8 cellular contexts compared by ENCODE assay signal in the genomic region with DNA sequence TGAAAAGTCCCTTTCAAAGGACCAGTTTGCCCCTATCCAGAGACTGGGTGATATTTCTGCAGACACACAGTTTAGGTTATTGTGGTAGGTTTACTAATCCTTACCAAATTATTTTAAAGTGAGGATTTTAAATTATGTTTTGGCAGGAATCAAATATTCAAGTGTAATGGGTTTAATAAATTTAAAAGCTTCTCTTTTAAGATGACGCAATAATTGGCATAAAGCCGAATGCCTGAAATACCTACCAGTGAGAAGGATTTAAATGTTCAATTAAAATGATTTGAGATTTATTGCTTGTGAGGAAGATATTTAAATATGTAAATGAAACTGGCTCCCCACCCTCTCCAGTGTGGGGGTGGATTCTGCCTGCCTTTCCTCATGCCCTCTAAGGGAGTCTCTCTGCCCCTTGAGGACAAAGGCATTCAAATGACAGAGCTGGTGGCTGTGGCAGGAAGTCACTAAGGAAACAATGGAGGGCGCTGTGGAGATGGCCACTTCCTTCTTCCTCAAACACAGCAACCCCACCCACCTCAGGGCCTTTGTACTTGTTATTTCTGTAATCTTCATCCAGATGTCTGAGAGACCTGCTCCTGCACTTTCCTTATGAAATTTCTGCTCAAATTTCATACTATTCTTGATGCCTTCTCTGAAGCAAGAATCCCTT.
A peak's percentile ranks its signal among the peaks of the same experiment; 100 is the strongest.
DNase-seq lines count a peak whose midpoint lies in the region; ATAC-seq and TF ChIP-seq lines count a peak whose summit lies in the region.

No MANE protein-coding gene starts in this region.

- BruUV-seq in Calu3 (replicated peaks; lab: Mats Ljungman, UMichigan), result no TSS peak

- intact Hi-C loops in Calu3 (cut with micrococcal nuclease; ENCODE audit: unreplicated experiment), result no loop called here
- intact Hi-C loops in ovary (cut with DNase I), result no loop called here

- H3K36me3 ChIP-seq in ovary, result no peaks in the 10 kb centered on the region

- no peak for TF ChIP-seq EP300 in ovary (IDR thresholded peaks at IDR 0.05)

- peaks cover 3% of the 10 kb centered on the region for H3K9me3 Mint-ChIP-seq in Calu3 (ENCODE audit: low read depth, unreplicated experiment)
- H3K9me3 Mint-ChIP-seq in stimulated activated effector memory CD8-positive, alpha-beta T cell treated with anti-CD3 and anti-CD28 coated beads, Interleukin-12 subunit alpha, Interleukin-12 subunit beta, amount 100 ng/mL, for 72 hours, result no peaks in the 10 kb centered on the region

- peak; percentile 78 for ATAC-seq in stimulated activated effector memory CD8-positive, alpha-beta T cell treated with anti-CD3 and anti-CD28 coated beads, Interleukin-12 subunit alpha, Interleukin-12 subunit beta, amount 100 ng/mL, for 72 hours

- H3K27ac ChIP-seq in ovary, result no peak overlapping the region

- H3K36me3 Mint-ChIP-seq in Calu3 (ENCODE audit: insufficient read depth, unreplicated experiment), result no peaks in the 10 kb centered on the region
- H3K36me3 Mint-ChIP-seq in stimulated activated effector memory CD8-positive, alpha-beta T cell treated with anti-CD3 and anti-CD28 coated beads, Interleukin-12 subunit alpha, Interleukin-12 subunit beta, amount 100 ng/mL, for 72 hours, result no peaks in the 10 kb centered on the region

- H3K4me3 Mint-ChIP-seq in Calu3 (ENCODE audit: low read depth, unreplicated experiment), result no peak overlapping the region
- no peak overlapping the region for H3K4me3 Mint-ChIP-seq in stimulated activated effector memory CD8-positive, alpha-beta T cell treated with anti-CD3 and anti-CD28 coated beads, Interleukin-12 subunit alpha, Interleukin-12 subunit beta, amount 100 ng/mL, for 72 hours

- 61 to 79% (median 78%) methylated on average over 3 of the region's 3 CpGs for WGBS in ovary, 3 donors

- no peaks in the 10 kb centered on the region for H3K9me3 ChIP-seq in ovary

- H3K4me3 ChIP-seq in fibroblast of the aortic adventitia (ENCODE audit: low read depth, low read length) (no peak overlapping the region), ovary (no peak overlapping the region)

- no peak overlapping the region for H3K27ac Mint-ChIP-seq in Calu3 (ENCODE audit: unreplicated experiment)
- no peak overlapping the region for H3K27ac Mint-ChIP-seq in stimulated activated effector memory CD8-positive, alpha-beta T cell treated with anti-CD3 and anti-CD28 coated beads, Interleukin-12 subunit alpha, Interleukin-12 subunit beta, amount 100 ng/mL, for 72 hours

- TF ChIP-seq POLR2A in ovary (IDR thresholded peaks at IDR 0.05), result no peak

- CTCF ChIA-PET in Calu3 (lab: Charles Lee), result interaction anchor here (0.9 to 1.6 kb wide), 5 partner anchors 11 to 367 kb away, joined by 3 to 5 read pairs (median 4); no protein-coding TSS in a partner anchor

- TF ChIP-seq CTCF in Calu3 (IDR thresholded peaks at IDR 0.05; ENCODE audit: unreplicated experiment) (peak; percentile 55), fibroblast of the aortic adventitia (IDR thresholded peaks at IDR 0.05; ENCODE audit: insufficient read depth, low read length) (no peak), ovary (IDR thresholded peaks at IDR 0.05) (no peak)

- DNase-seq in Calu3 (peak; percentile 59), Kasumi-1 (lab: John Stamatoyannopoulos, UW) (peak; percentile 60 to 77), fibroblast of the aortic adventitia (ENCODE audit: low read depth) (peak; percentile 60), DMS114 treated with DMSO at 0.1 percent for 48 hours (lab: John Stamatoyannopoulos, UW; ENCODE audit: unreplicated experiment) (no peak), ovary (no peak), cerebellum (ENCODE audit: low spot score) (no peak)
- peak; percentile 22 for DNase-seq in activated CD4-positive, alpha-beta T cell treated with anti-CD3 and anti-CD28 coated beads, Interleukin-2, amount 50 U/mL, for 1 hour
- DNase-seq in stimulated activated effector memory CD8-positive, alpha-beta T cell treated with anti-CD3 and anti-CD28 coated beads, Interleukin-12 subunit alpha, Interleukin-12 subunit beta, amount 100 ng/mL, for 72 hours (ENCODE audit: low spot score in 2 of 2), result no peak

- H3K27me3 Mint-ChIP-seq in Calu3 (ENCODE audit: unreplicated experiment), result no peaks in the 10 kb centered on the region

- peaks cover 15% of the 10 kb centered on the region for H3K4me1 Mint-ChIP-seq in Calu3 (ENCODE audit: low read depth, unreplicated experiment)
- peaks cover 20% of the 10 kb centered on the region for H3K4me1 Mint-ChIP-seq in stimulated activated effector memory CD8-positive, alpha-beta T cell treated with anti-CD3 and anti-CD28 coated beads, Interleukin-12 subunit alpha, Interleukin-12 subunit beta, amount 100 ng/mL, for 72 hours

- H3K4me1 ChIP-seq in ovary (ENCODE audit: insufficient read depth), result no peaks in the 10 kb centered on the region

- no peaks in the 10 kb centered on the region for H3K27me3 ChIP-seq in ovary

Comparison
In these comparisons a context has a peak if more than half of its experiments do, and no peak if none do; other contexts are left out.
1. DNase-seq: peak in Calu3 (single experiment), Kasumi-1 (2 of 2), activated CD4-positive, alpha-beta T cell treated with anti-CD3 and anti-CD28 coated beads, Interleukin-2, amount 50 U/mL, for 1 hour (single experiment) and fibroblast of the aortic adventitia (single experiment); none in stimulated activated effector memory CD8-positive, alpha-beta T cell treated with anti-CD3 and anti-CD28 coated beads, Interleukin-12 subunit alpha, Interleukin-12 subunit beta, amount 100 ng/mL, for 72 hours (0 of 2), DMS114 treated with DMSO at 0.1 percent for 48 hours (single experiment), ovary (0 of 5) and cerebellum (single experiment).